In the genomic region with DNA sequence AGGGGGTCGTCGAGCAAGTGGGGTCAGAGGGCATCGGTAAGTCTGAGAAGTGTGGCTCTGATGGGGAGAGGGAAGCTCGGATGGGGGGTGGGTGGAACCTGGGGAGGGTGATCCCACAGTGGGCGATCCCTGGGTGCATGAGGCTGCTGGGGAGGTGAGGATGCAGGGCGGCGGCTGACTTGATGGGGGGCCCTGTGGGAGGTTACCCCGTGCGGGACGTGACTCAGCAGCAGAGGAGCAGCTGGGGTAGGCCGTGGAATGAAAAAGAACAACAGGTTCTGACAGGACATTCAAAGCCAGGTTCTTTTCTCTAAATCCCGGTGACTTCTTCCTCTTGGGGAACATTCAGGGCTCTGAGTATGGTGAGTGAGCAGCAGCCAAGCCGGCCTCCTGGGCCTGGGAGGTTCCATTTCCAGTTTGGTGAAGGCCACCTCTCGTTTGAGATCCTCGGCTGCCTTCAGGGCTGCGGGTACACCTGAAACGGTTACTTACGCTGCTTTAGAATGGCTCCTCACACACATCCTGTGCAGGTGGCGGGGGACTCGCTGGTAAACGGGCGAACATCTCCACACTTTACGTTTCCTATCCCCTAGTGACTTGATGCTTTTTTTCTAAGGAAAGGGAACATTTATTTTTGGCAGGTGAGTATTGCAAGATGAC, we compare ENCODE assay signal across 20 cellular contexts.
"Had no signal": no experiment of that assay in that cellular context is flagged by ENCODE, and none has a peak within 500 bp of the region (broad histone marks: within the 10 kb centered on the region; RNA-seq: fewer than 3 reads in every experiment).

No MANE protein-coding gene starts in this region.

- ATAC-seq: activated CD8-positive, alpha-beta memory T cell treated with anti-CD3 and anti-CD28 coated beads, Interleukin-2, amount 10 ng/mL, durations not matched to agents 7 days and 5 days; body of pancreas; left lung; right cardiac atrium; T-cell had no signal

- FAIRE-seq: colon, frontal cortex, keratinocyte had no signal

- H3K27ac ChIP-seq: body of pancreas, dorsolateral prefrontal cortex, left lung, prostate gland, skin epidermis, testis had no signal

- DNase-seq: activated B cell treated with CpG ODN at 0.5 μM for 24 hours; activated CD4-positive, alpha-beta memory T cell treated with anti-CD3 and anti-CD28 coated beads for 36 hours; activated CD4-positive, alpha-beta T cell treated with anti-CD3 and anti-CD28 coated beads for 4 hours; activated CD8-positive, alpha-beta memory T cell treated with anti-CD3 and anti-CD28 coated beads, Interleukin-2, amount 10 ng/mL, durations not matched to agents 7 days and 5 days; amygdala; body of pancreas; caudate nucleus; dorsolateral prefrontal cortex; head of caudate nucleus; left lung; naive B cell; stimulated activated CD4-positive, alpha-beta T cell treated with anti-CD3 and anti-CD28 coated beads, Interleukin-4, amount 100 ng/mL, for 1 hour; T-cell; testis had no signal

- H3K36me3 ChIP-seq: prostate gland had no signal

- H3K4me1 ChIP-seq: prostate gland, testis had no signal

- H3K4me3 ChIP-seq: body of pancreas, dorsolateral prefrontal cortex, left lung, prostate gland, skin epidermis, testis had no signal

- H3K9me3 ChIP-seq: body of pancreas, left lung, prostate gland, testis had no signal

- H3K27me3 ChIP-seq: body of pancreas, dorsolateral prefrontal cortex, left lung, testis had no signal
